14 cellular contexts compared by ENCODE assay signal in genomic region chr3:14480207-14481017, GRCh38. TPM values are rescaled to one million over a fixed set of nuclear protein-coding genes. Genes with fewer than 3 reads are reported as not detected.
DNase-seq lines count a peak whose midpoint lies in the region; ATAC-seq and TF ChIP-seq lines count a peak whose summit lies in the region.
"Had no signal": no experiment of that assay in that cellular context is flagged by ENCODE, and none has a peak within 500 bp of the region (broad histone marks: within the 10 kb centered on the region; RNA-seq: fewer than 3 reads in every experiment).

No MANE protein-coding gene starts in this region.

- H3K36me3 ChIP-seq in spleen = peaks cover 3 to 100% (median 94%) of the 10 kb centered on the region in 6 donors

- H3K4me1 ChIP-seq in spleen = peaks cover 0 to 53% (median 19%) of the 10 kb centered on the region in 6 donors

- H3K4me3 ChIP-seq in choroid plexus epithelial cell (ENCODE audit: low read depth, low read length) (no peak overlapping the region), spleen (no peak overlapping the region)

- no peak for TF ChIP-seq POLR2A in spleen (IDR thresholded peaks at IDR 0.05)

- 85 to 98% (median 89%) methylated on average over 5 to 8 of the region's 8 CpGs for WGBS in spleen, 5 donors

- peak; percentile 40 for DNase-seq in RPMI7951 (ENCODE audit: low read depth)
- DNase-seq in choroid plexus epithelial cell (ENCODE audit: low read depth) = peak; percentile 80
- DNase-seq in hepatic stellate cell (ENCODE audit: low spot score) = peak; percentile 78
- peak; percentile 64 for DNase-seq in spleen
- DNase-seq: activated CD4-positive, alpha-beta memory T cell treated with anti-CD3 and anti-CD28 coated beads for 36 hours; activated naive CD4-positive, alpha-beta T cell treated with anti-CD3 and anti-CD28 coated beads for 36 hours; CD4-positive, alpha-beta memory T cell; MM.1S; T-helper 1 cell had no signal

- intact Hi-C loops in spleen (cut with DNase I; ENCODE audit: low total_unique reads) = no loop called here

- ATAC-seq in GM19397 (IDR thresholded peaks at IDR 0.05; ENCODE audit: unreplicated experiment) (no peak), HG02938 (IDR thresholded peaks at IDR 0.05; ENCODE audit: unreplicated experiment) (no peak)
- no peak for ATAC-seq in activated CD4-positive, CD25-positive, alpha-beta regulatory T cell treated with anti-CD3 and anti-CD28 coated beads, Interleukin-2, amount 50 U/mL, for 24 hours

- no peak overlapping the region for H3K27ac ChIP-seq in spleen
- H3K27ac ChIP-seq: HL-60 had no signal

- H3K27me3 ChIP-seq in spleen (replicated peaks in 1 of 7) = no peaks in the 10 kb centered on the region

- no peaks in the 10 kb centered on the region for H3K9me3 ChIP-seq in spleen

- TF ChIP-seq CTCF in choroid plexus epithelial cell (conservative IDR thresholded peaks at IDR 0.05; ENCODE audit: low read depth, low read length) (no peak), spleen (IDR thresholded peaks at IDR 0.05 in 8 of 11, conservative IDR thresholded peaks at IDR 0.05 in 3 of 11) (no peak)

RNA-seq across cellular contexts. Expression of gene GRIP2, which starts 59.7 kb away (rescaled TPM):
- total RNA-seq in RPMI7951 (2014; rRNA removed; shearing (Covaris generic)) = under 0.01 TPM in 1 of 2 replicates, not detected in the other
- 1 to 10 TPM in 6 of 7 donors, under 1 TPM in 1; 0.60 to 3.7 (median 1.2) TPM for total RNA-seq in spleen
- polyA plus RNA-seq in spleen = 1 to 10 TPM in 1 of 3 donors, under 1 TPM in 2; 0.15 to 2.5 (median 0.52) TPM
- total RNA-seq: activated CD4-positive, alpha-beta memory T cell treated with anti-CD3 and anti-CD28 coated beads for 36 hours; activated naive CD4-positive, alpha-beta T cell treated with anti-CD3 and anti-CD28 coated beads for 36 hours; CD4-positive, alpha-beta memory T cell; mononuclear cell had no signal
- polyA plus RNA-seq: CD4-positive, alpha-beta memory T cell had no signal
